ENCODE assay signal across 8 cellular contexts in the genomic region with DNA sequence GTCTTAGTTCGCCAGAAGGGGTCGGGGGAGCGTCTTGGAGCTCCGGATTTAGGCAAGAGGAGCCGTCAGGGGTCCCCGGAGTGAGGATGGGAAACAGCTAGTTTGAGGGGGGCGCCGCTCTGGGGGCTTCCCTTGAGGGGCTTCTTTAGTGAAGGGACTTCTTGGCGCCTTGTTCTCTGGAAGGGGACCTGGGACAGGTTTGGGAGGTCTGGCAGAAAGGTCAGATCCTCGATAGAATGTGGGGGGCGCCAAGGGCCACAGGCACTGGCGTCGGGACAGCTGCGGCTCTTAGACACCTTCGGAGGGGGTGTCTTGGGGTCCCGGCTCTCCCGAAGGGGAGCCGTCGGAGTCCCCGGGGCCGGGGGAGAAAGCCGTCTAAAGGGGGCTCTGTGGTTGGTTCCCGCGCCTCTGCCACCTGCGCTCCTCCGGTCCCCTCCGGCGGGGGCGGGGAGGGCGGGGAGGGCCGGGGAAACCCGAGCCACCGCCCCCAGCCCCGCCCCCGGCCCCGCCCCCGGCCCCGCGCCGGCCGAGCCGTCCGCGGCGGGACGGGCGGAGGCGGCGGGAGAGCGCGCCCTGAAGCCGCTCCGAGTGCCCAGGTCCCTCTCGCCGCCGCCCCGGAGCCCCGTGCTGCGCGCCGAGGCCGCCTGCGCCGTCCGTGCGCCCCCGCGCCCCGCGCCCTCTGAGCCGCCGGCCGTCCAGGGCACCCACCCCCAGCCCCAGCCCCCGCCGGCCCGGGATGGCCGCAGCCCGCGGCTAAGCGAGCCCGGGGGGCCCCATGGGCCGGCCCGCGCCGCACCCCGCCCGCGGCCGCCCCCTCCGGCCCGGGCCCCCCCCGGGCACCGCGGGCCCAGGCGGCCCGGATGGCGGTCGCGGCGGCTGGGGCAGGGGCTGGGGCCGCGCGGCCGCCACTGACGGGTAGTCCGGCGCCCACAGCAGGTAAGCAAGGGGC. TPM values are rescaled to one million over a fixed set of nuclear protein-coding genes. Genes with fewer than 3 reads are reported as not detected.
DNase-seq lines count a peak whose midpoint lies in the region; ATAC-seq, FAIRE-seq and TF ChIP-seq lines count a peak whose summit lies in the region.

Gene NRTN (plus strand): TSS at position 552 of the 949 bp plus-strand sequence. CDS start 19,099 bp downstream, outside the sequence.

- H3K27me3 ChIP-seq in HAP-1 (ENCODE audit: low read depth) (no peaks in the 10 kb centered on the region), adrenal gland (no peaks in the 10 kb centered on the region)

- H3K36me3 Mint-ChIP-seq in stimulated activated naive CD8-positive, alpha-beta T cell treated with anti-CD3 and anti-CD28 coated beads, Interleukin-15, Interleukin-2, amounts not matched to agents 100 ng/mL and 50 ng/mL, for 24 hours (ENCODE audit: low read depth) = no peaks in the 10 kb centered on the region

- H3K27ac ChIP-seq in RWPE1 = peak within 1 kb of the TSS; percentile 39
- peak within 1 kb of the TSS in 3 of 5 donors; percentile 19 to 75 (median 72) for H3K27ac ChIP-seq in adrenal gland
- no peak within 1 kb of the TSS for H3K27ac ChIP-seq in kidney (ENCODE audit: low read depth in 2 of 2, low read length in 2 of 2)

- H3K4me3 ChIP-seq in HAP-1 (peak within 1 kb of the TSS; percentile 47), adrenal gland (peak within 1 kb of the TSS in 2 of 4 donors; percentile 16 to 53), kidney (ENCODE audit: low read length in 2 of 2) (peak within 1 kb of the TSS in 1 of 2 donors; percentile 21)

- intact Hi-C loops in adrenal gland (cut with DNase I) = loop anchor here (2.0 to 10.0 kb wide), 4 partner anchors 88 to 218 kb away; no protein-coding TSS in a partner anchor
- intact Hi-C loops in kidney (cut with DNase I) = loop anchor here (10.0 kb wide), 1 partner anchor 90 kb away; no protein-coding TSS in a partner anchor

- FAIRE-seq in kidney (lab: Jason Lieb, UNC) = no peak

- no peak within 1 kb of the TSS for H3K27ac Mint-ChIP-seq in stimulated activated naive CD8-positive, alpha-beta T cell treated with anti-CD3 and anti-CD28 coated beads, Interleukin-15, Interleukin-2, amounts not matched to agents 100 ng/mL and 50 ng/mL, for 24 hours

- H3K4me3 Mint-ChIP-seq in stimulated activated naive CD8-positive, alpha-beta T cell treated with anti-CD3 and anti-CD28 coated beads, Interleukin-15, Interleukin-2, amounts not matched to agents 100 ng/mL and 50 ng/mL, for 24 hours = peak within 1 kb of the TSS; percentile 65

- H3K4me1 ChIP-seq in HAP-1 (peaks cover 13% of the 10 kb centered on the region), adrenal gland (replicated peaks in 1 of 2) (peaks cover 29 to 31% of the 10 kb centered on the region in 2 donors), kidney (ENCODE audit: control insufficient read depth in 1 of 2, insufficient read depth in 1 of 2, low read depth in 1 of 2, low read length in 2 of 2) (peaks cover 0 to 10% of the 10 kb centered on the region in 2 donors)

- H3K9me3 ChIP-seq in HAP-1 = no peaks in the 10 kb centered on the region
- H3K9me3 ChIP-seq in adrenal gland (replicated peaks in 1 of 3) = no peaks in the 10 kb centered on the region
- H3K9me3 ChIP-seq in kidney (ENCODE audit: control insufficient read depth in 1 of 2, low read length in 2 of 2) = no peaks in the 10 kb centered on the region

- CTCF ChIA-PET in RWPE1 (lab: Yijun Ruan, JAX) = interaction anchor here (0.5 to 1.7 kb wide), 40 partner anchors 9 to 1258 kb away, joined by 3 to 20 read pairs (median 4); partner anchors contain the start of genes CAPS, CATSPERD, DUS3L and FUT3

- no peak within 1 kb of the TSS for H3K9ac ChIP-seq in kidney (ENCODE audit: low read length in 2 of 2)

- WGBS in adrenal gland, 4 donors = 1 to 4% (median 2%) methylated on average over 10 to 86 of the region's 107 CpGs

- POLR2A ChIA-PET in RWPE1 (lab: Yijun Ruan, JAX; ENCODE audit: low non-redundant PET) = interaction anchor here (0.5 to 1.2 kb wide), 4 partner anchors 17 to 99 kb away, joined by 3 to 7 read pairs (median 4); partner anchors contain the start of gene NDUFA11

- TF ChIP-seq CTCF in RWPE1 (conservative IDR thresholded peaks at IDR 0.05; ENCODE audit: low read depth) = no peak
- TF ChIP-seq CTCF in adrenal gland (IDR thresholded peaks at IDR 0.05) = no peak
- TF ChIP-seq CTCF in kidney (IDR thresholded peaks at IDR 0.05; ENCODE audit: borderline replicate concordance, extremely low read depth, insufficient read depth) = no peak

- H3K4me1 Mint-ChIP-seq in stimulated activated naive CD8-positive, alpha-beta T cell treated with anti-CD3 and anti-CD28 coated beads, Interleukin-15, Interleukin-2, amounts not matched to agents 100 ng/mL and 50 ng/mL, for 24 hours (ENCODE audit: low read depth) = peaks cover 26% of the 10 kb centered on the region

- TF ChIP-seq POLR2A in adrenal gland (IDR thresholded peaks at IDR 0.05) = no peak

- ATAC-seq in HG02642 (IDR thresholded peaks at IDR 0.05; ENCODE audit: poor library complexity, unreplicated experiment) = no peak

- in situ Hi-C loops in HAP-1 (cut with MboI; ENCODE audit: low sequenced_read_pairs) = loop anchor here (5.0 kb wide), 2 partner anchors 88 to 218 kb away; no protein-coding TSS in a partner anchor

- H3K36me3 ChIP-seq in HAP-1 (replicated peaks) (no peaks in the 10 kb centered on the region), adrenal gland (replicated peaks in 1 of 2) (no peaks in the 10 kb centered on the region), kidney (ENCODE audit: control insufficient read depth in 1 of 2, insufficient read depth in 2 of 2, low read length in 2 of 2) (no peaks in the 10 kb centered on the region)

- DNase-seq in HAP-1 (ENCODE audit: low spot score in 2 of 2) (peak; percentile 34 to 80), RWPE1 (ENCODE audit: low spot score) (peak; percentile 65), adrenal gland (peak in 4 of 7 donors; percentile 53 to 71 (median 55)), kidney (peak; percentile 76), anterior cingulate cortex (lab: John Stamatoyannopoulos, UW) (no peak), EL (no peak)

- peaks cover 17% of the 10 kb centered on the region for H3K27me3 Mint-ChIP-seq in stimulated activated naive CD8-positive, alpha-beta T cell treated with anti-CD3 and anti-CD28 coated beads, Interleukin-15, Interleukin-2, amounts not matched to agents 100 ng/mL and 50 ng/mL, for 24 hours

- H3K9me3 Mint-ChIP-seq in stimulated activated naive CD8-positive, alpha-beta T cell treated with anti-CD3 and anti-CD28 coated beads, Interleukin-15, Interleukin-2, amounts not matched to agents 100 ng/mL and 50 ng/mL, for 24 hours = no peaks in the 10 kb centered on the region

RNA-seq across cellular contexts. Expression of gene NRTN, which starts in this region (rescaled TPM):
- total RNA-seq in adrenal gland (10 to 100 TPM in 5 of 8 donors, 1 to 10 TPM in 3; 4.5 to 26.8 (median 13.0) TPM), kidney (3.5 TPM)
- polyA plus RNA-seq in adrenal gland (1 to 10 TPM; 4.9 to 9.0 (median 8.7) TPM), kidney (ENCODE audit: insufficient read depth, low read depth, low replicate concordance) (5.8 TPM)

Comparison
In these comparisons a context has a peak if more than half of its experiments do, and no peak if none do; other contexts are left out.
1. DNase-seq: peak in HAP-1 (2 of 2), RWPE1 (single experiment), adrenal gland (4 of 7) and kidney (single experiment); none in anterior cingulate cortex (0 of 58) and EL (single experiment).
2. H3K27ac ChIP-seq: peak in RWPE1 (single experiment) and adrenal gland (3 of 5); none in kidney (0 of 2).